In the genomic region with DNA sequence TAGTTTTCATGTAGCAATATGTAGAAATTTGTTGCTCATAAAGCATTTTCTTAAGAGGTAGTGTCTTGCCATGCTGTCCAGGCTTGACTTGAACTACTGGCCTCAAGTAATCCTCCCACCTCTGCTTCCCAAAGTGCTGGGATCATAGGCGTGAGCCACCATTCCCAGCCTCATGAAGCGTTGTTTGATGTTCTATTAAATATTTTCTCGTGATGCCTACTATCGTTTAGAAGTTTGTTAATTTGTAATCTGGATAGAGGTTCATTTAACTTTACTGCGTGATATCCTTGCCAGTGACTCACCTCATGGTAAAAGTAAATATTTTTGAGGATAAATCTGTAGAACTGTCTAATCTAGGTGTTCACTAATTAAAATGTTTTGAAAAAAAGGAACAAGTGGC, we compare ENCODE assay signal across 1 cellular context.
TF ChIP-seq lines count a peak whose summit lies in the region.

No MANE protein-coding gene starts in this region.

TF ChIP-seq in endothelial cell of umbilical vein, 7 proteins besides CTCF, POLR2A, EP300 and RAD21 (continued from another document):
- no peak for TF ChIP-seq EZH2 (IDR thresholded peaks at IDR 0.05; ENCODE audit: borderline replicate concordance, low read depth, low read length, severe bottlenecking)
- no peak for TF ChIP-seq POLR2AphosphoS5 (IDR thresholded peaks at IDR 0.05; ENCODE audit: insufficient read depth, low read depth, low read length)
- no peak for TF ChIP-seq GATA2 (IDR thresholded peaks at IDR 0.05; ENCODE audit: insufficient read depth, insufficient read length, low read depth, low read length)
- TF ChIP-seq MAX (IDR thresholded peaks at IDR 0.05; ENCODE audit: insufficient read depth, insufficient read length) = no peak
- TF ChIP-seq FOS (IDR thresholded peaks at IDR 0.05; ENCODE audit: borderline replicate concordance, insufficient read depth, low read length) = no peak
